In genomic region chr14:99522934-99523660, GRCh38 we compare ENCODE assay signal across 14 cellular contexts. TPM values are rescaled to one million over a fixed set of nuclear protein-coding genes. Genes with fewer than 3 reads are reported as not detected.
A peak's percentile ranks its signal among the peaks of the same experiment; 100 is the strongest.
DNase-seq lines count a peak whose midpoint lies in the region; ATAC-seq, FAIRE-seq and TF ChIP-seq lines count a peak whose summit lies in the region.
"Had no signal": no experiment of that assay in that cellular context is flagged by ENCODE, and none has a peak within 500 bp of the region (broad histone marks: within the 10 kb centered on the region; RNA-seq: fewer than 3 reads in every experiment).

No MANE protein-coding gene starts in this region.

- no peaks in the 10 kb centered on the region for H3K9me3 Mint-ChIP-seq in activated naive CD8-positive, alpha-beta T cell treated with anti-CD3 and anti-CD28 coated beads for 36 hours

- ATAC-seq in GM12878: peak; percentile 18
- no peak for ATAC-seq in HG03378 (IDR thresholded peaks at IDR 0.05; ENCODE audit: unreplicated experiment)
- no peak for ATAC-seq in HG03354 (IDR thresholded peaks at IDR 0.05; ENCODE audit: poor library complexity, severe bottlenecking, unreplicated experiment)

- BruUV-seq in GM12878 (replicated peaks; lab: Mats Ljungman, UMichigan): no TSS peak

- H3K27me3 ChIP-seq in HUES48 (ENCODE audit: control insufficient read depth, insufficient read depth, low read length) (no peaks in the 10 kb centered on the region), GM12878 (replicated peaks in 1 of 2; ENCODE audit: control insufficient read depth in 2 of 2, insufficient read depth in 2 of 2, low read length in 1 of 2) (no peaks in the 10 kb centered on the region), stomach (no peaks in the 10 kb centered on the region)

- H3K4me1 Mint-ChIP-seq in activated naive CD8-positive, alpha-beta T cell treated with anti-CD3 and anti-CD28 coated beads for 36 hours: peaks cover 10% of the 10 kb centered on the region

- H3K4me2 ChIP-seq in GM12878 (ENCODE audit: control insufficient read depth, insufficient read depth): no peak overlapping the region

- H2AFZ ChIP-seq in GM12878 (ENCODE audit: control insufficient read depth, low read depth, low read length): no peak overlapping the region

- TF ChIP-seq RAD21 in GM12878 (IDR thresholded peaks at IDR 0.05; ENCODE audit: insufficient read depth, low read depth, low read length): no peak

- H3K9ac ChIP-seq in HUES48 (ENCODE audit: low read depth, low read length): no peak overlapping the region
- no peak overlapping the region for H3K9ac ChIP-seq in GM12878 (ENCODE audit: control insufficient read depth, insufficient read depth, low read length)

- RAD21 ChIA-PET in GM12878 (lab: Charles Lee; ENCODE audit: unreplicated experiment): interaction anchor here (1.9 kb wide), 1 partner anchor 106 kb away, joined by 6 read pairs; no protein-coding TSS in a partner anchor

- TF ChIP-seq POLR2A in GM12878 (IDR thresholded peaks at IDR 0.05; ENCODE audit: low read depth, low read length) (no peak), stomach (IDR thresholded peaks at IDR 0.05) (no peak)

- CTCF ChIA-PET in GM12878 (lab: Yijun Ruan, JAX): interaction anchor here (0.9 kb wide), 1 partner anchor 105 kb away, joined by 4 read pairs; no protein-coding TSS in a partner anchor

- peaks cover 43% of the 10 kb centered on the region for H3K4me1 ChIP-seq in HUES48 (ENCODE audit: control insufficient read depth, insufficient read depth, low read length)
- H3K4me1 ChIP-seq in GM12878 (ENCODE audit: control insufficient read depth, insufficient read depth, low read length): no peaks in the 10 kb centered on the region
- H3K4me1 ChIP-seq in stomach: peaks cover 44 to 76% (median 60%) of the 10 kb centered on the region in 4 donors

- H4K20me1 ChIP-seq in GM12878 (ENCODE audit: control insufficient read depth, insufficient read depth): no peaks in the 10 kb centered on the region

- H3K79me2 ChIP-seq in GM12878 (ENCODE audit: control insufficient read depth, insufficient read depth, low read length): no peaks in the 10 kb centered on the region

- H3K27ac Mint-ChIP-seq in activated naive CD8-positive, alpha-beta T cell treated with anti-CD3 and anti-CD28 coated beads for 36 hours: no peak overlapping the region

- in situ Hi-C loops in GM12878 (cut with MboI): loop anchor here (5.0 kb wide), 1 partner anchor 99 kb away; no protein-coding TSS in a partner anchor

- H3K4me3 Mint-ChIP-seq in activated naive CD8-positive, alpha-beta T cell treated with anti-CD3 and anti-CD28 coated beads for 36 hours: no peak overlapping the region

- DNase-seq in GM12878 (ENCODE audit: low read depth, low spot score): no peak
- DNase-seq in islet precursor cell: peak; percentile 85
- DNase-seq in stomach: no peak
- DNase-seq in activated naive CD8-positive, alpha-beta T cell treated with anti-CD3 and anti-CD28 coated beads for 36 hours: no peak
- DNase-seq: activated T-cell treated with anti-CD3 and anti-CD28 coated beads, Interleukin-2, amount 50 U/mL, for 1 hour; cerebellar nuclear complex; DMS 273 treated with DMSO at 0.1 percent for 48 hours; foreskin melanocyte; OCI-M1; stimulated activated CD4-positive, alpha-beta T cell treated with anti-CD3 and anti-CD28 coated beads, Interleukin-15, amount 100 ng/mL, for 24 hours had no signal

- TF ChIP-seq EP300 in GM12878 (IDR thresholded peaks at IDR 0.05; ENCODE audit: borderline replicate concordance in 1 of 2, control insufficient read depth in 1 of 2, low read depth in 2 of 2, low read length in 2 of 2): no peak
- no peak for TF ChIP-seq EP300 in stomach (IDR thresholded peaks at IDR 0.05)

- 32% methylated on average over 14 of the region's 14 CpGs for WGBS in GM12878 (ENCODE audit: insufficient coverage, insufficient replicate concordance, low lambda C conversion rate, missing lambda C conversion rate)
- 25 to 46% (median 37%) methylated on average over 11 to 14 of the region's 14 CpGs for WGBS in stomach, 5 donors

- SMC1A ChIA-PET in GM12878 (lab: Charles Lee; ENCODE audit: uncharacterized antibody, unreplicated experiment): interaction anchor here (1.1 to 1.2 kb wide), 3 partner anchors 34 to 357 kb away, joined by 3 to 4 read pairs (median 3); no protein-coding TSS in a partner anchor

- H3K36me3 ChIP-seq in HUES48 (ENCODE audit: control insufficient read depth, insufficient read depth, low read length) (no peaks in the 10 kb centered on the region), GM12878 (ENCODE audit: control insufficient read depth in 2 of 2, insufficient read depth in 2 of 2, low read length in 1 of 2) (no peaks in the 10 kb centered on the region), stomach (peaks cover 0 to 10% (median 4%) of the 10 kb centered on the region in 4 donors)

- no peaks in the 10 kb centered on the region for H3K36me3 Mint-ChIP-seq in activated naive CD8-positive, alpha-beta T cell treated with anti-CD3 and anti-CD28 coated beads for 36 hours

- no peak for FAIRE-seq in GM12878 (lab: Jason Lieb, UNC)
- FAIRE-seq: GM18507 had no signal

- H3K9me3 ChIP-seq in HUES48 (ENCODE audit: control insufficient read depth, insufficient read depth, low read length) (no peaks in the 10 kb centered on the region), GM12878 (replicated peaks; ENCODE audit: control insufficient read depth, insufficient read depth, low read length) (no peaks in the 10 kb centered on the region), stomach (no peaks in the 10 kb centered on the region)

- intact Hi-C loops in GM12878 (cut with micrococcal nuclease; ENCODE audit: unreplicated experiment) (no loop called here), stomach (cut with DNase I; ENCODE audit: low total_unique reads) (no loop called here)

- H3K27me3 Mint-ChIP-seq in activated naive CD8-positive, alpha-beta T cell treated with anti-CD3 and anti-CD28 coated beads for 36 hours: no peaks in the 10 kb centered on the region

- POLR2A ChIA-PET in GM12878 (lab: Charles Lee): interaction anchor here (0.6 kb wide), 1 partner anchor 105 kb away, joined by 5 read pairs; no protein-coding TSS in a partner anchor

- no peak overlapping the region for H3K4me3 ChIP-seq in HUES48 (ENCODE audit: low read depth, low read length)
- no peak overlapping the region for H3K4me3 ChIP-seq in GM12878
- H3K4me3 ChIP-seq in stomach: no peak overlapping the region

- H3K27ac ChIP-seq in HUES48 (ENCODE audit: low read depth, low read length) (peak overlapping the region; percentile 86), GM12878 (ENCODE audit: control insufficient read depth, insufficient read depth) (no peak overlapping the region), stomach (peak overlapping the region in 4 of 5 donors; percentile 72 to 82 (median 77))

- TF ChIP-seq CTCF in GM12878 (IDR thresholded peaks at IDR 0.05 in 2 of 3, conservative IDR thresholded peaks at IDR 0.05 in 1 of 3; ENCODE audit: control insufficient read depth in 2 of 3, extremely low read depth in 1 of 3, insufficient read depth in 1 of 3, low read depth in 3 of 3, low read length in 3 of 3) (no peak), stomach (IDR thresholded peaks at IDR 0.05) (no peak)

TF ChIP-seq in GM12878, 131 proteins besides CTCF, POLR2A, EP300 and RAD21 (continues in another document):
- TF ChIP-seq TAF1 (IDR thresholded peaks at IDR 0.05; ENCODE audit: borderline replicate concordance, low read depth, low read length): no peak

RNA-seq across cellular contexts. Expression of gene CCNK, which starts 41.9 kb away (rescaled TPM):
- 120 and 141 TPM in 2 replicates for total RNA-seq in GM12878 (2013; cell fraction: nucleolus; rRNA removed)
- total RNA-seq in GM12878 (2014; rRNA removed) (22.4 and 23.1 TPM in 2 replicates), GM12878 (2014; rRNA removed; fragmentation: Illumina TruSeq; extraction: Trizol) (14.1 and 18.3 TPM in 2 replicates), GM12878 (2021) (74.6 and 83.1 TPM in 2 replicates), stomach (10 to 100 TPM in 3 of 5 donors, 1 to 10 TPM in 2; 2.3 to 48.3 (median 11.7) TPM)
- 38.0 TPM for polyA plus RNA-seq in GM12878 (2011; ENCODE audit: low read depth)
- polyA plus RNA-seq in GM12878 (2011; rRNA removed) (10.0 and 10.8 TPM in 2 replicates), GM12878 (2014; fragmentation: Illumina TruSeq; extraction: Trizol) (85.1 and 88.0 TPM in 2 replicates), GM12878 (2014; fragmentation: Nextera tagmentation; extraction: Ambion mirVana) (10 to 100 TPM; 15.5 to 21.2 TPM), GM12878 (2014; rRNA removed) (22.5 TPM in 2 replicates), GM12878 (2016; fragmentation: Nextera tagmentation; extraction: Ambion mirVana) (10 to 100 TPM; 31.2 to 32.6 TPM), stomach (10 to 100 TPM in 2 of 3 donors, 1 to 10 TPM in 1; 9.5 to 16.6 (median 11.0) TPM)
- polyA plus RNA-seq in GM12878 (2011; cell fraction: cytosol; rRNA removed): 19.7 and 25.6 TPM in 2 replicates
- polyA plus RNA-seq in GM12878 (2011; cell fraction: nucleus; rRNA removed): 24.8 and 29.0 TPM in 2 replicates
- 53.6 and 58.8 TPM in 2 replicates for polyA plus RNA-seq in GM12878 (2012)
- polyA minus RNA-seq in GM12878 (2011; rRNA and poly(A)+ RNA removed): 24.2 and 25.2 TPM in 2 replicates
- 19.4 and 24.3 TPM in 2 replicates for polyA minus RNA-seq in GM12878 (2011; cell fraction: cytosol; rRNA and poly(A)+ RNA removed)
- polyA minus RNA-seq in GM12878 (2011; cell fraction: nucleus; rRNA and poly(A)+ RNA removed): 33.4 and 37.2 TPM in 2 replicates
- 100 to 1,000 TPM; 103 to 108 TPM for total RNA-seq in activated naive CD8-positive, alpha-beta T cell treated with anti-CD3 and anti-CD28 coated beads for 36 hours

RNA-seq across cellular contexts. Expression of gene SETD3, which starts 42.4 kb away (rescaled TPM):
- total RNA-seq in GM12878 (2013; cell fraction: nucleolus; rRNA removed): 33.3 and 35.2 TPM in 2 replicates
- total RNA-seq in GM12878 (2014; rRNA removed) (31.4 and 39.8 TPM in 2 replicates), GM12878 (2014; rRNA removed; fragmentation: Illumina TruSeq; extraction: Trizol) (43.9 and 44.1 TPM in 2 replicates), GM12878 (2021) (39.7 and 40.2 TPM in 2 replicates), stomach (100 to 1,000 TPM in 1 of 5 donors, 10 to 100 TPM in 4; 30.4 to 119 (median 51.4) TPM)
- 15.2 TPM for polyA plus RNA-seq in GM12878 (2011; ENCODE audit: low read depth)
- polyA plus RNA-seq in GM12878 (2011; rRNA removed) (32.0 and 32.1 TPM in 2 replicates), GM12878 (2014; fragmentation: Illumina TruSeq; extraction: Trizol) (42.6 and 49.4 TPM in 2 replicates), GM12878 (2014; fragmentation: Nextera tagmentation; extraction: Ambion mirVana) (10 to 100 TPM; 11.3 to 17.3 TPM), GM12878 (2014; rRNA removed) (23.5 and 33.3 TPM in 2 replicates), GM12878 (2016; fragmentation: Nextera tagmentation; extraction: Ambion mirVana) (10 to 100 TPM; 41.3 to 44.2 TPM), stomach (10 to 100 TPM; 24.1 to 51.6 (median 29.9) TPM)
- polyA plus RNA-seq in GM12878 (2011; cell fraction: cytosol; rRNA removed): 20.6 and 23.2 TPM in 2 replicates
- 17.7 and 17.9 TPM in 2 replicates for polyA plus RNA-seq in GM12878 (2011; cell fraction: nucleus; rRNA removed)
- polyA plus RNA-seq in GM12878 (2012): 18.2 and 22.5 TPM in 2 replicates
- polyA minus RNA-seq in GM12878 (2011; rRNA and poly(A)+ RNA removed): 35.9 and 41.7 TPM in 2 replicates
- 24.3 and 27.6 TPM in 2 replicates for polyA minus RNA-seq in GM12878 (2011; cell fraction: cytosol; rRNA and poly(A)+ RNA removed)
- polyA minus RNA-seq in GM12878 (2011; cell fraction: nucleus; rRNA and poly(A)+ RNA removed): 16.4 and 22.9 TPM in 2 replicates
- total RNA-seq in activated naive CD8-positive, alpha-beta T cell treated with anti-CD3 and anti-CD28 coated beads for 36 hours: 10 to 100 TPM; 52.6 to 54.5 TPM
